ENCODE assay signal across 12 cellular contexts in genomic region chr12:54478270-54478669, GRCh38. TPM values are rescaled to one million over a fixed set of nuclear protein-coding genes. Genes with fewer than 3 reads are reported as not detected.
"Had no signal": no experiment of that assay in that cellular context is flagged by ENCODE, and none has a peak within 500 bp of the region (broad histone marks: within the 10 kb centered on the region; RNA-seq: fewer than 3 reads in every experiment).

No MANE protein-coding gene starts in this region.

- H3K9ac ChIP-seq: GM23248, KMS-11 had no signal

- H3K4me1 ChIP-seq: HAP-1 had no signal

- H3K27ac ChIP-seq: GM23248, HL-60, KMS-11 had no signal

- H3K9me3 ChIP-seq: HAP-1 had no signal

- H3K4me3 ChIP-seq: GM23248, HAP-1 had no signal

- DNase-seq: GM23248, GOT3, H7, IMR-90, Karpas-422, KBM-7 had no signal

- H3K36me3 ChIP-seq: HAP-1 had no signal

- ATAC-seq: HCT116 had no signal

- H3K4me2 ChIP-seq: KMS-11 had no signal

- H2AFZ ChIP-seq: GM23248 had no signal

RNA-seq across cellular contexts. Expression of gene GTSF1, which starts 4.9 kb away (rescaled TPM):
- total RNA-seq: GM23248, H4, IMR-90 had no signal
- polyA plus RNA-seq: GM23248, IMR-90 had no signal

RNA-seq across cellular contexts. Expression of gene NCKAP1L, which starts 19.3 kb away (rescaled TPM):
- total RNA-seq: GM23248, H7, HT1080, IMR-90 had no signal
- polyA plus RNA-seq: IMR-90 had no signal
